ENCODE assay signal across 8 cellular contexts in genomic region chr4:53365486-53366300, GRCh38. TPM values are rescaled to one million over a fixed set of nuclear protein-coding genes. Genes with fewer than 3 reads are reported as not detected.
A peak's percentile ranks its signal among the peaks of the same experiment; 100 is the strongest.
DNase-seq lines count a peak whose midpoint lies in the region; ATAC-seq, FAIRE-seq and TF ChIP-seq lines count a peak whose summit lies in the region.

SCFD2 (minus strand) TSS chr4:53366061.

- H3K9me3 ChIP-seq in keratinocyte (ENCODE audit: control insufficient read depth, low read depth, low read length): no peaks in the 10 kb centered on the region

- ATAC-seq in GM19043 (IDR thresholded peaks at IDR 0.05; ENCODE audit: low read depth, unreplicated experiment): peak; percentile 96
- ATAC-seq in HG03378 (IDR thresholded peaks at IDR 0.05; ENCODE audit: unreplicated experiment): peak; percentile 97

- dilution Hi-C loops in keratinocyte (cut with MboI; ENCODE audit: extremely low pct_ligation_motif_present, low sequenced_read_pairs): no loop called here

- FAIRE-seq in keratinocyte (lab: Jason Lieb, UNC): peak; percentile 82

- H3K27me3 ChIP-seq in keratinocyte (ENCODE audit: control insufficient read depth, extremely low read depth, insufficient read depth, low read length): no peaks in the 10 kb centered on the region

- no peaks in the 10 kb centered on the region for H4K20me1 ChIP-seq in keratinocyte (ENCODE audit: control insufficient read depth, extremely low read depth, insufficient read depth, low read length)

- peak within 1 kb of the TSS; percentile 95 for H3K4me2 ChIP-seq in keratinocyte (ENCODE audit: control insufficient read depth, extremely low read depth, insufficient read depth, low read depth, low read length)

- H2AFZ ChIP-seq in keratinocyte (ENCODE audit: control insufficient read depth, low read length): peak within 1 kb of the TSS; percentile 89

- peaks cover 35% of the 10 kb centered on the region for H3K79me2 ChIP-seq in keratinocyte (ENCODE audit: control insufficient read depth, insufficient read depth, low read length)

- H3K4me3 ChIP-seq in AG10803 (ENCODE audit: low read length): peak within 1 kb of the TSS; percentile 95
- H3K4me3 ChIP-seq in keratinocyte (ENCODE audit: control insufficient read depth in 2 of 3, extremely low read depth in 1 of 3, insufficient read depth in 2 of 3, low read depth in 1 of 3, low read length in 3 of 3): peak within 1 kb of the TSS; percentile 63 to 92 (median 75)

- peak within 1 kb of the TSS; percentile 47 for H3K27ac ChIP-seq in keratinocyte (ENCODE audit: control insufficient read depth, insufficient read depth, low read length)

- DNase-seq in AG10803 (ENCODE audit: low read depth) (peak; percentile 96), NCI-H460 (ENCODE audit: extremely low read depth, low read depth) (peak; percentile 93), cerebellum (ENCODE audit: low spot score) (peak; percentile 96), keratinocyte (ENCODE audit: low read depth, low spot score) (peak; percentile 66)
- DNase-seq in activated CD4-positive, CD25-positive, alpha-beta regulatory T cell treated with anti-CD3 and anti-CD28 coated beads, Interleukin-2, amount 50 U/mL, for 72 hours: peak; percentile 92
- peak; percentile 86 to 87 for DNase-seq in stimulated activated CD4-positive, alpha-beta T cell treated with anti-CD3 and anti-CD28 coated beads, Interleukin-15, amount 100 ng/mL, for 1 hour (ENCODE audit: low read depth in 1 of 2, low spot score in 1 of 2)

- H3K9me1 ChIP-seq in keratinocyte (ENCODE audit: control insufficient read depth, extremely low read depth, insufficient read depth, low read length): no peaks in the 10 kb centered on the region

- no peak for TF ChIP-seq CTCF in AG10803 (conservative IDR thresholded peaks at IDR 0.05; ENCODE audit: low read length)
- TF ChIP-seq CTCF in keratinocyte (optimal IDR thresholded peaks at IDR 0.05 in 1 of 3, IDR thresholded peaks at IDR 0.05 in 1 of 3, conservative IDR thresholded peaks at IDR 0.05 in 1 of 3; ENCODE audit: extremely low read depth in 1 of 3, insufficient read depth in 2 of 3, low read length in 3 of 3): no peak

- H3K36me3 ChIP-seq in keratinocyte (ENCODE audit: control insufficient read depth in 2 of 2, extremely low read depth in 1 of 2, insufficient read depth in 2 of 2, low read length in 2 of 2): no peaks in the 10 kb centered on the region

- peak within 1 kb of the TSS; percentile 60 for H3K9ac ChIP-seq in keratinocyte (ENCODE audit: control insufficient read depth, extremely low read depth, insufficient read depth, low read length)

- H3K4me1 ChIP-seq in keratinocyte (ENCODE audit: control insufficient read depth, extremely low read depth, insufficient read depth, low read length): peaks cover 13% of the 10 kb centered on the region

RNA-seq across cellular contexts. Expression of gene SCFD2, which starts in this region (rescaled TPM):
- total RNA-seq in NCI-H460 (2014; rRNA removed; shearing (Covaris generic)): 9.3 and 9.4 TPM in 2 replicates
- polyA plus RNA-seq in NCI-H460 (2014; cell fraction: nucleus; rRNA removed): 7.2 and 8.7 TPM in 2 replicates
- 24.7 TPM for total RNA-seq in cerebellum
- polyA plus RNA-seq in keratinocyte: 13.9 to 16.7 TPM (median 16.1 TPM) in 3 replicates
- polyA plus RNA-seq in keratinocyte (2011; ENCODE audit: low read depth): 10.7 TPM
- 11.8 and 12.1 TPM in 2 replicates for polyA plus RNA-seq in keratinocyte (2011; cell fraction: cytosol; rRNA removed)
- polyA plus RNA-seq in keratinocyte (2011; cell fraction: nucleus; rRNA removed): 17.7 and 20.0 TPM in 2 replicates
- polyA plus RNA-seq in keratinocyte (2012; ENCODE audit: low replicate concordance): 7.8 and 14.4 TPM in 2 replicates
- 41.1 to 43.4 TPM (median 42.5 TPM) in 3 replicates for polyA minus RNA-seq in keratinocyte
- 13.0 TPM for polyA minus RNA-seq in keratinocyte (2011; cell fraction: cytosol; rRNA and poly(A)+ RNA removed)
- polyA minus RNA-seq in keratinocyte (2011; cell fraction: nucleus; rRNA and poly(A)+ RNA removed): 30.4 and 43.8 TPM in 2 replicates

Comparison
In these comparisons a context has a peak if more than half of its experiments do, and no peak if none do; other contexts are left out.
1. Peak in every context shown above with its lines: DNase-seq, ATAC-seq, H3K4me3 ChIP-seq and H3K27ac ChIP-seq.